1 cellular context compared by ENCODE assay signal in genomic region chr7:139359366-139360209, GRCh38.
A peak's percentile ranks its signal among the peaks of the same experiment; 100 is the strongest.
TF ChIP-seq lines count a peak whose summit lies in the region.

LUC7L2 (plus strand) TSS chr7:139359894; CDS start chr7:139360262, 368 bp downstream.

TF ChIP-seq in K562, 482 proteins besides CTCF, POLR2A, EP300 and RAD21 (continued from another document and continues in another):
- TF ChIP-seq ZNF609 (CRISPR knock-in tag; IDR thresholded peaks at IDR 0.05; ENCODE audit: borderline replicate concordance) (no peak), E2F3 (CRISPR knock-in tag; IDR thresholded peaks at IDR 0.05) (peak; percentile 78; the same call in 1 of the 2 replicates), RBM17 (IDR thresholded peaks at IDR 0.05; ENCODE audit: borderline replicate concordance, low read depth, low read length) (no peak), ZNF143 (CRISPR knock-in tag; IDR thresholded peaks at IDR 0.05) (peak; percentile 66), BCL6 (CRISPR knock-in tag; IDR thresholded peaks at IDR 0.05) (no peak), CBFA2T3 (IDR thresholded peaks at IDR 0.05) (no peak; the same call in 1 of the 2 replicates), FOXK1 (CRISPR knock-in tag; IDR thresholded peaks at IDR 0.05; ENCODE audit: borderline replicate concordance) (peak; percentile 84), SRSF1 (IDR thresholded peaks at IDR 0.05; ENCODE audit: low read depth, low read length) (no peak), POLR2AphosphoS5 (IDR thresholded peaks at IDR 0.05; ENCODE audit: control insufficient read depth, insufficient read depth, low read depth, low read length) (peak; percentile 99), ZNF79 (CRISPR knock-in tag; IDR thresholded peaks at IDR 0.05; ENCODE audit: low read depth) (no peak), NKRF (IDR thresholded peaks at IDR 0.05; ENCODE audit: borderline replicate concordance) (peak; percentile 80), HOXB6 (CRISPR knock-in tag; IDR thresholded peaks at IDR 0.05; ENCODE audit: borderline replicate concordance) (no peak), TBL1XR1 (IDR thresholded peaks at IDR 0.05; ENCODE audit: low read length in 2 of 2) (peak; percentile 4 to 18; a peak in 3 of 4 replicates), CTCFL (IDR thresholded peaks at IDR 0.05; ENCODE audit: borderline replicate concordance, insufficient read depth, low read depth, low read length, poor library complexity, severe bottlenecking) (peak; percentile 96), SAFB (IDR thresholded peaks at IDR 0.05; ENCODE audit: borderline replicate concordance, low read depth, low read length) (peak; percentile 92), ZBTB49 (CRISPR knock-in tag; IDR thresholded peaks at IDR 0.05; ENCODE audit: borderline replicate concordance) (peak; percentile 97; the same call in 1 of the 2 replicates), CLOCK (CRISPR knock-in tag; IDR thresholded peaks at IDR 0.05; ENCODE audit: borderline replicate concordance) (no peak), CREBBP (IDR thresholded peaks at IDR 0.05; ENCODE audit: low read depth, low read length) (no peak), GTF2A2 (tag; IDR thresholded peaks at IDR 0.05) (no peak), SETDB1 (IDR thresholded peaks at IDR 0.05; ENCODE audit: low read length) (peak; percentile 77), NR2C2 (CRISPR knock-in tag; IDR thresholded peaks at IDR 0.05) (peak; percentile 17; the same call in 1 of the 2 replicates), NR2C2 (tag; IDR thresholded peaks at IDR 0.05) (peak; percentile 68), ATF3 (IDR thresholded peaks at IDR 0.05) (peak; percentile 30; the same call in 1 of the 2 replicates), ATF3 (CRISPR knock-in tag; conservative IDR thresholded peaks at IDR 0.05) (peak; percentile 91), SNAPC5 (CRISPR knock-in tag; IDR thresholded peaks at IDR 0.05) (no peak), RB1 (IDR thresholded peaks at IDR 0.05; ENCODE audit: low read depth) (peak; percentile 96), RBM39 (optimal IDR thresholded peaks at IDR 0.05; ENCODE audit: low read depth, low read length) (peak; percentile 13), ZNF384 (IDR thresholded peaks at IDR 0.05; ENCODE audit: low read depth, low read length) (no peak), CBX1 (IDR thresholded peaks at IDR 0.05; ENCODE audit: low read depth) (peak; percentile 97), ZNF280B (CRISPR knock-in tag; IDR thresholded peaks at IDR 0.05) (no peak), PHB (CRISPR knock-in tag; IDR thresholded peaks at IDR 0.05) (peak; percentile 97), ADNP (tag; IDR thresholded peaks at IDR 0.05) (no peak), HNRNPUL1 (IDR thresholded peaks at IDR 0.05; ENCODE audit: low read length) (no peak), SRF (CRISPR knock-in tag; IDR thresholded peaks at IDR 0.05) (no peak; a peak in 2 of 4 replicates), ZNF197 (CRISPR knock-in tag; IDR thresholded peaks at IDR 0.05; ENCODE audit: low read depth) (0 out of 2 replicates have a peak, but pooled peaks have one; percentile 48), SUPT5H (IDR thresholded peaks at IDR 0.05) (peak; percentile 100), HLTF (IDR thresholded peaks at IDR 0.05) (no peak), YBX1 (IDR thresholded peaks at IDR 0.05) (no peak), HCFC1 (IDR thresholded peaks at IDR 0.05; ENCODE audit: low read depth, low read length) (peak; percentile 63), POLR2H (tag; IDR thresholded peaks at IDR 0.05; ENCODE audit: low read depth) (peak; percentile 97), RBM34 (IDR thresholded peaks at IDR 0.05; ENCODE audit: borderline replicate concordance, insufficient read depth, low read length) (no peak), ZNF23 (CRISPR knock-in tag; IDR thresholded peaks at IDR 0.05) (0 out of 2 replicates have a peak, but pooled peaks have one; percentile 28), MEIS2 (IDR thresholded peaks at IDR 0.05; ENCODE audit: partially characterized antibody) (no peak), TAF7 (tag; IDR thresholded peaks at IDR 0.05) (peak; percentile 98), CREB5 (CRISPR knock-in tag; IDR thresholded peaks at IDR 0.05) (no peak), MLLT1 (IDR thresholded peaks at IDR 0.05) (peak; percentile 92 to 95)
